8 cellular contexts compared by ENCODE assay signal in genomic region chr2:43171789-43172188, GRCh38. TPM values are rescaled to one million over a fixed set of nuclear protein-coding genes. Genes with fewer than 3 reads are reported as not detected.
A peak's percentile ranks its signal among the peaks of the same experiment; 100 is the strongest.
DNase-seq lines count a peak whose midpoint lies in the region; ATAC-seq lines count a peak whose summit lies in the region.

No MANE protein-coding gene starts in this region.

- H3K4me3 Mint-ChIP-seq in activated T-helper 2 cell treated with anti-CD3 and anti-CD28 coated beads, Interferon-gamma antibody, Interleukin-2, Interleukin-4, amounts not matched to agents 10 μg/mL and 5 μg/mL and 100 μg/mL, durations not matched to agents 14 hours and 24 hours and 36 hours (ENCODE audit: low read depth), result no peak overlapping the region

- ATAC-seq in GM19452 (IDR thresholded peaks at IDR 0.05; ENCODE audit: unreplicated experiment) (no peak), HG02588 (IDR thresholded peaks at IDR 0.05; ENCODE audit: unreplicated experiment) (no peak)

- peak overlapping the region; percentile 19 for H3K27ac Mint-ChIP-seq in activated T-helper 2 cell treated with anti-CD3 and anti-CD28 coated beads, Interferon-gamma antibody, Interleukin-2, Interleukin-4, amounts not matched to agents 10 μg/mL and 5 μg/mL and 100 μg/mL, durations not matched to agents 14 hours and 24 hours and 36 hours

- no peaks in the 10 kb centered on the region for H3K27me3 Mint-ChIP-seq in activated T-helper 2 cell treated with anti-CD3 and anti-CD28 coated beads, Interferon-gamma antibody, Interleukin-2, Interleukin-4, amounts not matched to agents 10 μg/mL and 5 μg/mL and 100 μg/mL, durations not matched to agents 14 hours and 24 hours and 36 hours (ENCODE audit: low read depth)

- H3K36me3 Mint-ChIP-seq in activated T-helper 2 cell treated with anti-CD3 and anti-CD28 coated beads, Interferon-gamma antibody, Interleukin-2, Interleukin-4, amounts not matched to agents 10 μg/mL and 5 μg/mL and 100 μg/mL, durations not matched to agents 14 hours and 24 hours and 36 hours (ENCODE audit: low read depth), result no peaks in the 10 kb centered on the region

- intact Hi-C loops in activated T-helper 2 cell treated with anti-CD3 and anti-CD28 coated beads, Interferon-gamma antibody, Interleukin-2, Interleukin-4, amounts not matched to agents 10 μg/mL and 5 μg/mL and 100 μg/mL, durations not matched to agents 14 hours and 24 hours and 36 hours (cut with micrococcal nuclease), result no loop called here

- H3K4me1 Mint-ChIP-seq in activated T-helper 2 cell treated with anti-CD3 and anti-CD28 coated beads, Interferon-gamma antibody, Interleukin-2, Interleukin-4, amounts not matched to agents 10 μg/mL and 5 μg/mL and 100 μg/mL, durations not matched to agents 14 hours and 24 hours and 36 hours (ENCODE audit: low read depth), result peaks cover 67% of the 10 kb centered on the region

- no peaks in the 10 kb centered on the region for H3K9me3 Mint-ChIP-seq in activated T-helper 2 cell treated with anti-CD3 and anti-CD28 coated beads, Interferon-gamma antibody, Interleukin-2, Interleukin-4, amounts not matched to agents 10 μg/mL and 5 μg/mL and 100 μg/mL, durations not matched to agents 14 hours and 24 hours and 36 hours

- DNase-seq in AG20443 (ENCODE audit: low spot score) (peak; percentile 35), H4 (ENCODE audit: low spot score) (peak; percentile 39), left kidney (ENCODE audit: low read depth, low spot score) (peak; percentile 41), OCI-M2 (lab: John Stamatoyannopoulos, UW; ENCODE audit: unreplicated experiment) (no peak), mesenteric fat pad (ENCODE audit: low spot score) (no peak)
- no peak for DNase-seq in activated T-helper 2 cell treated with anti-CD3 and anti-CD28 coated beads, Interferon-gamma antibody, Interleukin-2, Interleukin-4, amounts not matched to agents 10 μg/mL and 5 μg/mL and 100 μg/mL, durations not matched to agents 14 hours and 24 hours and 36 hours (ENCODE audit: low spot score)

RNA-seq across cellular contexts. Expression of gene ZFP36L2, which starts 54.6 kb away (rescaled TPM):
- total RNA-seq in H4 (2014; rRNA removed; shearing (Covaris generic)), result 1.2 and 2.1 TPM in 2 replicates
- 114 TPM in 2 replicates for total RNA-seq in activated T-helper 2 cell treated with anti-CD3 and anti-CD28 coated beads, Interferon-gamma antibody, Interleukin-2, Interleukin-4, amounts not matched to agents 10 μg/mL and 5 μg/mL and 100 μg/mL, durations not matched to agents 14 hours and 24 hours and 36 hours
- total RNA-seq in mesenteric fat pad, result 237 TPM

Comparison
In these comparisons a context has a peak if more than half of its experiments do, and no peak if none do; other contexts are left out.
1. DNase-seq: peak in AG20443 (single experiment), H4 (single experiment) and left kidney (single experiment); none in activated T-helper 2 cell treated with anti-CD3 and anti-CD28 coated beads, Interferon-gamma antibody, Interleukin-2, Interleukin-4, amounts not matched to agents 10 μg/mL and 5 μg/mL and 100 μg/mL, durations not matched to agents 14 hours and 24 hours and 36 hours (single experiment), OCI-M2 (single experiment) and mesenteric fat pad (single experiment).
2. RNA of gene ZFP36L2, which starts 54.6 kb away (total RNA-seq): 237 TPM in mesenteric fat pad (single experiment) and 114 TPM in activated T-helper 2 cell treated with anti-CD3 and anti-CD28 coated beads, Interferon-gamma antibody, Interleukin-2, Interleukin-4, amounts not matched to agents 10 μg/mL and 5 μg/mL and 100 μg/mL, durations not matched to agents 14 hours and 24 hours and 36 hours; 1.2 to 2.1 TPM in H4; every median in the first group is over 10 times any median in the second.